4 cellular contexts compared by ENCODE assay signal in the genomic region with DNA sequence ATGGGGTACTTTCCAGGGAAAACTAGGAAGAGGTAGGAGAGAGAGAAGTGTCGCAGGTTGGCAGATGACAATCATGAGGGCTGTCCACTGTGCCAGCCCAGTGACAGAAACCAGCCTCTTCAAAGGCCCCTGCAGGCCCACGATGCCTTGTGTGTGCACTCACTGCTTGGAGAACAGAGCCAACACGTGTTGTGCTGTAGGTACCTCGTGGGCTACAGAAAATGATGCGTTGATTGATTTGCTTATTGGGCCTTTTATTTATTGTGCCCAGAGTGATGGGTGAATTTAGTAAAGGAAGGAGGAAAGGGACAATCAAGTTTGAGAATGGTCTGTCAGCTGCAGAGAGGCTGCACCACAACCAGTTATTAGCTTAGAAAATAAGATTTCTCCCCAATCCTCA.
"Had no signal": no experiment of that assay in that cellular context is flagged by ENCODE, and none has a peak within 500 bp of the region (broad histone marks: within the 10 kb centered on the region; RNA-seq: fewer than 3 reads in every experiment).

No MANE protein-coding gene starts in this region.

- H2AFZ ChIP-seq: GM23338 had no signal

- H3K4me3 ChIP-seq: GM23338 had no signal

- ATAC-seq: GM23338 had no signal

- H3K4me2 ChIP-seq: GM23338 had no signal

- DNase-seq: H9, HCEC 1CT, KBM-7 had no signal
